Comparison of ENCODE assay signal across 8 cellular contexts in the genomic region with DNA sequence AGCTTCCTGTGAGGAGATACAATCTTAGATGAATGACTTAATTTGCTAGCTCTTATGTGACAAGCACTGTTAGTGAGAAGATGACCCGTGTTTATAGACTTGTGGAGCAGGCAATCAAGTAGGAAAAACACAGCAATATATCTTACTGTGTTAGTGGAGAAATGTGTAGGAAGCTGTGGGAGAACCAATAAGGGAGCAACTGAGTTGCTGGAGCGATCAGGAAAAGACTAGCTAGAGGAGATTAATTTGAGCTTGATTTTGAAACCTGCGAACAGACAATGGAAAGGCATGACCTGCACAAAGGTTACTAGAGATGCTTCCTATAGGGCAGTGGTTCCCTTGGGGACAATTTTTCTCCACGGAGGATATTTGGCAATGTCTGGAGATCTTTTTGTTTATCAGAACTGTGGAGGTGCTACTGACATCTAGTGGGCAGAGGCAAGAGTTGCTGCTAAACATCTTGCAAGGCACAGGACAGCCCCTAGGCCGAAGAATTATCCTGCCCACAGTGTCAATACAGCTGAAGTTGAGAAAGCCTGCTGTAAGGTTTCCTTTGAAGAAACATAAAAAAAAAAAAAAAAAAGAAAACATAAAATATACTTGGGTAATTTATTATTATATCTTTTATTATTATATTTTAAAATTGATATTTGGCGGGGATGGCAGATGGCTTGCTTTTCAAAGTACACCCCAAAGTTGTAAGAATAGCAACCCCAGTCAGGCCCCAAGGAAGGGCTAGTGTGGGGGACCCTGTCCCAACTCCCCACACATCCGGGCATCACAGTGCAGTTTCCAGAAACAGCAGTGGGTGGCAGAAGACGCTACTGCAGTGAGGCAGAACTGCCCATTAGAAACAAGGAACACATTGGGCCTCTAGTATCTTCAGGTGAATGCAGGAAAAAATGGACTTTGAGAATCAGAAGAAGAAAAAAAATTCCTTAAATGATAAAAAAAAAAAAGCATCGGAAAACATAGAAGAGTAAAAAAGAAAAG.
DNase-seq lines count a peak whose midpoint lies in the region; ATAC-seq and TF ChIP-seq lines count a peak whose summit lies in the region.

No MANE protein-coding gene starts in this region.

- H3K4me3 ChIP-seq in BLaER1 treated with 17β-estradiol and CSF1 and Interleukin-3, amounts not matched to agents 10 nM and 100 nM = no peak overlapping the region; a peak in 2 of 20 replicates
- no peak overlapping the region for H3K4me3 ChIP-seq in GM12875 (ENCODE audit: low read depth, low read length)
- peak overlapping the region; percentile 23; the same call in 1 of the 2 replicates for H3K4me3 ChIP-seq in MM.1S (ENCODE audit: low read length)

- 0 out of 22 replicates have a peak, but pooled peaks cover 0 to 6% (median 0%) of the 10 kb centered on the region in 11 experiments for H3K9me3 ChIP-seq in BLaER1 treated with 17β-estradiol and CSF1 and Interleukin-3, amounts not matched to agents 10 nM and 100 nM (replicated peaks in 1 of 11)
- H3K9me3 ChIP-seq in MM.1S (replicated peaks; ENCODE audit: insufficient read depth, low read length) = no peaks in the 10 kb centered on the region

- no peaks in the 10 kb centered on the region for H4K20me1 ChIP-seq in BLaER1 treated with 17β-estradiol and CSF1 and Interleukin-3, amounts not matched to agents 10 nM and 100 nM
- H4K20me1 ChIP-seq in MM.1S (ENCODE audit: insufficient read depth, low read length) = no peaks in the 10 kb centered on the region

- H3K27ac Mint-ChIP-seq in activated CD8-positive, alpha-beta T cell treated with anti-CD3 and anti-CD28 coated beads for 36 hours = no peak overlapping the region

- H3K9me2 ChIP-seq in MM.1S (replicated peaks; ENCODE audit: insufficient read depth, low read length) = no peaks in the 10 kb centered on the region

- intact Hi-C loops in activated CD8-positive, alpha-beta T cell treated with anti-CD3 and anti-CD28 coated beads for 36 hours (cut with micrococcal nuclease) = loop anchor here (5.0 kb wide), 1 partner anchor 322 kb away; no protein-coding TSS in a partner anchor

- H3K27ac ChIP-seq in BLaER1 treated with 17β-estradiol and CSF1 and Interleukin-3, amounts not matched to agents 10 nM and 100 nM = peak overlapping the region in 5 of 11 experiments; percentile 4 to 37 (median 26); a peak in 5 of 22 replicates
- H3K27ac ChIP-seq in MM.1S (ENCODE audit: low read length) = no peak overlapping the region

- H3K9ac ChIP-seq in BLaER1 treated with 17β-estradiol and CSF1 and Interleukin-3, amounts not matched to agents 10 nM and 100 nM = peak overlapping the region in 2 of 11 experiments; percentile 17 to 21; a peak in 2 of 22 replicates
- H3K9ac ChIP-seq in MM.1S (ENCODE audit: low read length) = no peak overlapping the region

- peak; percentile 75 for ATAC-seq in HG02571 (IDR thresholded peaks at IDR 0.05; ENCODE audit: unreplicated experiment)
- peak; percentile 56 for ATAC-seq in activated CD8-positive, alpha-beta T cell treated with anti-CD3 and anti-CD28 coated beads for 36 hours

- H2AFZ ChIP-seq in MM.1S (ENCODE audit: low read length) = peak overlapping the region; percentile 90

- TF ChIP-seq CTCF in GM12875 (IDR thresholded peaks at IDR 0.05; ENCODE audit: borderline replicate concordance, insufficient read depth, low read depth, low read length) = peak; percentile 69; the same call in 1 of the 2 replicates
- peak; percentile 71 for TF ChIP-seq CTCF in MM.1S (IDR thresholded peaks at IDR 0.05; ENCODE audit: low read length)
- TF ChIP-seq CTCF in activated CD8-positive, alpha-beta T cell treated with anti-CD3 and anti-CD28 coated beads for 36 hours (IDR thresholded peaks at IDR 0.05) = peak; percentile 67

- no peaks in the 10 kb centered on the region for H3K36me3 ChIP-seq in BLaER1 treated with 17β-estradiol and CSF1 and Interleukin-3, amounts not matched to agents 10 nM and 100 nM
- H3K36me3 ChIP-seq in MM.1S (replicated peaks; ENCODE audit: insufficient read depth, low read length) = no peaks in the 10 kb centered on the region

- DNase-seq in MM.1S = peak; percentile 66
- DNase-seq in activated CD8-positive, alpha-beta T cell treated with anti-CD3 and anti-CD28 coated beads for 36 hours = peak; percentile 19
- peak; percentile 67 for DNase-seq in inferior parietal cortex (ENCODE audit: extremely low spot score)
- peak; percentile 49 for DNase-seq in ureter (ENCODE audit: low spot score)
- DNase-seq in effector CD4-positive, alpha-beta T cell = no peak

- POLR2A ChIA-PET in activated CD8-positive, alpha-beta T cell treated with anti-CD3 and anti-CD28 coated beads for 36 hours (lab: Charles Lee) = no interaction called here

- H3K4me1 ChIP-seq in BLaER1 treated with 17β-estradiol and CSF1 and Interleukin-3, amounts not matched to agents 10 nM and 100 nM = peaks cover 9 to 27% (median 16%) of the 10 kb centered on the region in 10 experiments
- H3K4me1 ChIP-seq in MM.1S (ENCODE audit: low read length) = no peaks in the 10 kb centered on the region

- no peaks in the 10 kb centered on the region for H3K36me3 Mint-ChIP-seq in activated CD8-positive, alpha-beta T cell treated with anti-CD3 and anti-CD28 coated beads for 36 hours (ENCODE audit: low read depth)

- H3K79me2 ChIP-seq in MM.1S (ENCODE audit: low read length) = no peaks in the 10 kb centered on the region

- CTCF ChIA-PET in activated CD8-positive, alpha-beta T cell treated with anti-CD3 and anti-CD28 coated beads for 36 hours (lab: Charles Lee) = interaction anchor here (0.8 to 1.5 kb wide), 9 partner anchors 8 to 356 kb away, joined by 3 to 9 read pairs (median 3); no protein-coding TSS in a partner anchor

- no peaks in the 10 kb centered on the region for H3K9me3 Mint-ChIP-seq in activated CD8-positive, alpha-beta T cell treated with anti-CD3 and anti-CD28 coated beads for 36 hours

- H3K4me3 Mint-ChIP-seq in activated CD8-positive, alpha-beta T cell treated with anti-CD3 and anti-CD28 coated beads for 36 hours = no peak overlapping the region

- H3K27me3 ChIP-seq in BLaER1 treated with 17β-estradiol and CSF1 and Interleukin-3, amounts not matched to agents 10 nM and 100 nM = no peaks in the 10 kb centered on the region
- no peaks in the 10 kb centered on the region for H3K27me3 ChIP-seq in MM.1S (replicated peaks; ENCODE audit: insufficient read depth, low read length)

- H3K4me1 Mint-ChIP-seq in activated CD8-positive, alpha-beta T cell treated with anti-CD3 and anti-CD28 coated beads for 36 hours (ENCODE audit: low read depth) = peaks cover 2% of the 10 kb centered on the region

- peaks cover 5% of the 10 kb centered on the region for H3K27me3 Mint-ChIP-seq in activated CD8-positive, alpha-beta T cell treated with anti-CD3 and anti-CD28 coated beads for 36 hours

- H3F3A ChIP-seq in MM.1S (ENCODE audit: insufficient read depth, low read length) = no peaks in the 10 kb centered on the region

- H3K4me2 ChIP-seq in BLaER1 treated with 17β-estradiol and CSF1 and Interleukin-3, amounts not matched to agents 10 nM and 100 nM = peak overlapping the region; percentile 10 to 65 (median 50); a peak in 18 of 22 replicates
- peak overlapping the region; percentile 50; the same call in 1 of the 2 replicates for H3K4me2 ChIP-seq in MM.1S (ENCODE audit: low read depth, low read length)
